Comparison of ENCODE assay signal across 1 cellular context in the genomic region with DNA sequence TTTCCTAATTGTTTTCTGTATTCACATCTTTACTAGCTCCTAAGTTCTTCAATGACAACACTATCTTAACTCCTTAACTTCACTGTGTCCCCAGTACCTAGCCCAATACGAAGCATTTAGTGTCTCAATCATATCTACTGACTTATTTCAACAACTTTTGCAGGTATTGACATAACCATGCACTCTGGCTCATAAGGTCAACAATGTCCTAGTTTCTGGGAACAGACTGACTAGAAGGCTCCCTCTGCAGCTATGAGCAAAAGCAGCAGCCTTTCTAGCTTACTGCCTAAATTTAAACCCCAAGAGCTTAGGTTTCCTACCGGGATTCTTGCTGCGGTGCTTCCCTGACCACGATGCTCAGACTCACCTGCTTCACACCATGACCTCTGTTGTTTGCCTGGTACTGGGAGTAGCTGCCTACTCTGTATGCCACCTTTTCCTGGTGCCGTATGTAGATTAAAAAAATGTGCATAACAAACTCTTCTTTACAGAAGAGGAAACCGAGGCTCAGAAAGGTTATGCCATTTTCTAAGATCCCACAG.
TF ChIP-seq lines count a peak whose summit lies in the region.

No MANE protein-coding gene starts in this region.

TF ChIP-seq in SK-N-SH, 30 proteins besides CTCF, POLR2A, EP300 and RAD21 (continued from another document):
- TF ChIP-seq, protein P1, sequence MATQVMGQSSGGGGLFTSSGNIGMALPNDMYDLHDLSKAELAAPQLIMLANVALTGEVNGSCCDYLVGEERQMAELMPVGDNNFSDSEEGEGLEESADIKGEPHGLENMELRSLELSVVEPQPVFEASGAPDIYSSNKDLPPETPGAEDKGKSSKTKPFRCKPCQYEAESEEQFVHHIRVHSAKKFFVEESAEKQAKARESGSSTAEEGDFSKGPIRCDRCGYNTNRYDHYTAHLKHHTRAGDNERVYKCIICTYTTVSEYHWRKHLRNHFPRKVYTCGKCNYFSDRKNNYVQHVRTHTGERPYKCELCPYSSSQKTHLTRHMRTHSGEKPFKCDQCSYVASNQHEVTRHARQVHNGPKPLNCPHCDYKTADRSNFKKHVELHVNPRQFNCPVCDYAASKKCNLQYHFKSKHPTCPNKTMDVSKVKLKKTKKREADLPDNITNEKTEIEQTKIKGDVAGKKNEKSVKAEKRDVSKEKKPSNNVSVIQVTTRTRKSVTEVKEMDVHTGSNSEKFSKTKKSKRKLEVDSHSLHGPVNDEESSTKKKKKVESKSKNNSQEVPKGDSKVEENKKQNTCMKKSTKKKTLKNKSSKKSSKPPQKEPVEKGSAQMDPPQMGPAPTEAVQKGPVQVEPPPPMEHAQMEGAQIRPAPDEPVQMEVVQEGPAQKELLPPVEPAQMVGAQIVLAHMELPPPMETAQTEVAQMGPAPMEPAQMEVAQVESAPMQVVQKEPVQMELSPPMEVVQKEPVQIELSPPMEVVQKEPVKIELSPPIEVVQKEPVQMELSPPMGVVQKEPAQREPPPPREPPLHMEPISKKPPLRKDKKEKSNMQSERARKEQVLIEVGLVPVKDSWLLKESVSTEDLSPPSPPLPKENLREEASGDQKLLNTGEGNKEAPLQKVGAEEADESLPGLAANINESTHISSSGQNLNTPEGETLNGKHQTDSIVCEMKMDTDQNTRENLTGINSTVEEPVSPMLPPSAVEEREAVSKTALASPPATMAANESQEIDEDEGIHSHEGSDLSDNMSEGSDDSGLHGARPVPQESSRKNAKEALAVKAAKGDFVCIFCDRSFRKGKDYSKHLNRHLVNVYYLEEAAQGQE (IDR thresholded peaks at IDR 0.05; ENCODE audit: low read depth, low read length): no peak
- no peak for TF ChIP-seq MEF2A (IDR thresholded peaks at IDR 0.05; ENCODE audit: borderline replicate concordance, low read depth)
- TF ChIP-seq NRF1 (IDR thresholded peaks at IDR 0.05; ENCODE audit: low read depth, low read length): no peak
